22 cellular contexts compared by ENCODE assay signal in genomic region chr19:7911509-7912143, GRCh38. TPM values are rescaled to one million over a fixed set of nuclear protein-coding genes. Genes with fewer than 3 reads are reported as not detected.
DNase-seq lines count a peak whose midpoint lies in the region; ATAC-seq and TF ChIP-seq lines count a peak whose summit lies in the region.
"Had no signal": no experiment of that assay in that cellular context is flagged by ENCODE, and none has a peak within 500 bp of the region (broad histone marks: within the 10 kb centered on the region; RNA-seq: fewer than 3 reads in every experiment).

No MANE protein-coding gene starts in this region.

- H3K9ac ChIP-seq in BLaER1, result no peak overlapping the region

- H3K4me3 ChIP-seq in BLaER1 (peak overlapping the region; percentile 31), OCI-LY7 (ENCODE audit: low read depth, low read length, poor library complexity, severe bottlenecking) (no peak overlapping the region)
- H3K4me3 ChIP-seq: GM23338 had no signal

- peaks cover 6% of the 10 kb centered on the region for H3K4me1 Mint-ChIP-seq in neural crest cell

- peaks cover 99% of the 10 kb centered on the region for H4K20me1 ChIP-seq in BLaER1
- H4K20me1 ChIP-seq in OCI-LY7 (ENCODE audit: insufficient read depth, low read length), result no peaks in the 10 kb centered on the region

- POLR2A ChIA-PET in RWPE1 (lab: Yijun Ruan, JAX; ENCODE audit: low non-redundant PET), result interaction anchor here (0.8 kb wide), 1 partner anchor 10 kb away, joined by 4 read pairs; no protein-coding TSS in a partner anchor
- POLR2A ChIA-PET in OCI-LY7 (lab: Charles Lee), result interaction anchor here (1.0 kb wide), 1 partner anchor 9 kb away, joined by 3 read pairs; no protein-coding TSS in a partner anchor

- no peaks in the 10 kb centered on the region for H3K9me2 ChIP-seq in OCI-LY7 (ENCODE audit: insufficient read depth, low read length)

- peak overlapping the region; percentile 51 for H3K4me3 Mint-ChIP-seq in neural crest cell
- H3K4me3 Mint-ChIP-seq: B cell; CD14-positive monocyte; CD8-positive, alpha-beta T cell; GM23338; H9; HFFc6 had no signal

- H2AFZ ChIP-seq in OCI-LY7 (ENCODE audit: low read length), result no peak overlapping the region
- H2AFZ ChIP-seq: GM23338 had no signal

- peaks cover 45% of the 10 kb centered on the region for H3K36me3 ChIP-seq in BLaER1
- peaks cover 37% of the 10 kb centered on the region for H3K36me3 ChIP-seq in OCI-LY7 (ENCODE audit: insufficient read depth, low read length)

- H3K9me3 Mint-ChIP-seq in neural crest cell, result no peaks in the 10 kb centered on the region
- H3K9me3 Mint-ChIP-seq: CD8-positive, alpha-beta T cell; GM23338; H9; HFFc6 had no signal

- no TSS peak for BruUV-seq in OCI-LY7 (replicated peaks; lab: Mats Ljungman, UMichigan)

- ATAC-seq in left colon, result peak; percentile 9
- ATAC-seq: CD8-positive, alpha-beta T cell; GM23338 had no signal

- peaks cover 83% of the 10 kb centered on the region for H3K4me1 ChIP-seq in BLaER1
- H3K4me1 ChIP-seq in OCI-LY7 (ENCODE audit: insufficient read depth, low read length, poor library complexity, severe bottlenecking), result no peaks in the 10 kb centered on the region

- peaks cover 36% of the 10 kb centered on the region for H3K27me3 ChIP-seq in BLaER1

- H3K27ac ChIP-seq in BLaER1 (no peak overlapping the region), RWPE1 (peak overlapping the region; percentile 32), OCI-LY7 (ENCODE audit: low read depth, low read length, poor library complexity, severe bottlenecking) (no peak overlapping the region)
- H3K27ac ChIP-seq: HL-60 had no signal

- CTCF ChIA-PET in RWPE1 (lab: Yijun Ruan, JAX), result interaction anchor here (0.6 to 1.2 kb wide), 4 partner anchors 17 to 470 kb away, joined by 3 to 4 read pairs (median 3); no protein-coding TSS in a partner anchor
- CTCF ChIA-PET in OCI-LY7 (lab: Charles Lee; ENCODE audit: unreplicated experiment), result interaction anchor here (1.1 kb wide), 1 partner anchor 9 kb away, joined by 4 read pairs; the partner anchor contains the start of gene SNAPC2

- TF ChIP-seq CTCF in RWPE1 (conservative IDR thresholded peaks at IDR 0.05; ENCODE audit: low read depth) (no peak), neural crest cell (conservative IDR thresholded peaks at IDR 0.05) (no peak), OCI-LY7 (conservative IDR thresholded peaks at IDR 0.05; ENCODE audit: low read length) (no peak)

- H3K4me2 ChIP-seq in BLaER1, result peak overlapping the region; percentile 98
- no peak overlapping the region for H3K4me2 ChIP-seq in OCI-LY7 (ENCODE audit: low read length)
- H3K4me2 ChIP-seq: GM23338 had no signal

- H3K27ac Mint-ChIP-seq in neural crest cell (ENCODE audit: unreplicated experiment), result no peak overlapping the region
- H3K27ac Mint-ChIP-seq: B cell; CD8-positive, alpha-beta T cell; GM23338; H9; HFFc6 had no signal

- H3K27me3 Mint-ChIP-seq in neural crest cell (ENCODE audit: low read depth), result peaks cover 36% of the 10 kb centered on the region

- DNase-seq in RWPE1 (ENCODE audit: low spot score), result no peak
- DNase-seq in left colon, result peak; percentile 5 to 23
- DNase-seq in neural crest cell (ENCODE audit: low read depth, low spot score), result no peak
- DNase-seq in OCI-LY7 (ENCODE audit: low spot score), result no peak
- no peak for DNase-seq in NOMO-1 treated with dmso at 0.1 percent for 144 hours (lab: John Stamatoyannopoulos, UW; ENCODE audit: unreplicated experiment)
- DNase-seq in HT-29 (ENCODE audit: low spot score), result no peak
- DNase-seq in activated CD4-positive, alpha-beta T cell treated with anti-CD3 and anti-CD28 coated beads for 48 hours, result no peak
- DNase-seq: ACHN; CD8-positive, alpha-beta T cell; COR-L47; DMS153; DMS79 treated with DMSO at 0.1 percent for 48 hours; EL; H9; HFFc6; IMR-90 had no signal

- H3K9me3 ChIP-seq in BLaER1, result no peaks in the 10 kb centered on the region
- H3K9me3 ChIP-seq in OCI-LY7 (ENCODE audit: low read length), result no peaks in the 10 kb centered on the region

- intact Hi-C loops in left colon (cut with DNase I, micrococcal nuclease), result no loop called here
- intact Hi-C loops in OCI-LY7 (cut with micrococcal nuclease; ENCODE audit: unreplicated experiment), result no loop called here

- H3K36me3 Mint-ChIP-seq in neural crest cell (ENCODE audit: low read depth), result no peaks in the 10 kb centered on the region

- H3K79me2 ChIP-seq in OCI-LY7 (ENCODE audit: insufficient read depth, low read depth, low read length), result no peaks in the 10 kb centered on the region

RNA-seq across cellular contexts. Expression of gene TGFBR3L, which starts 3.0 kb away (rescaled TPM):
- under 1 TPM in 1 of 2 donors, not detected in 1; 0.53 TPM for total RNA-seq in left colon
- total RNA-seq in neural crest cell, result 0.32 and 0.44 TPM in 2 replicates
- total RNA-seq in OCI-LY7 (2014; rRNA removed; shearing (Covaris generic)), result 0.13 TPM in 1 of 2 replicates, not detected in the other
- 0.61 and 0.74 TPM in 2 replicates for total RNA-seq in OCI-LY7 (2022)
- not detected in 2 replicates for total RNA-seq in HT-29 (2014; rRNA removed; shearing (Covaris generic))
- total RNA-seq: A172, IMR-90 had no signal

RNA-seq across cellular contexts. Expression of gene MAP2K7, which starts 7.9 kb away (rescaled TPM):
- total RNA-seq in left colon (10 to 100 TPM; 27.0 to 29.2 TPM), neural crest cell (48.1 and 50.7 TPM in 2 replicates), OCI-LY7 (2022) (44.5 and 48.1 TPM in 2 replicates)
- 19.4 and 23.2 TPM in 2 replicates for total RNA-seq in OCI-LY7 (2014; rRNA removed; shearing (Covaris generic))
- total RNA-seq in HT-29 (2014; rRNA removed; shearing (Covaris generic)), result 28.8 and 30.8 TPM in 2 replicates

RNA-seq across cellular contexts. Expression of gene SNAPC2, which starts 8.5 kb away (rescaled TPM):
- 10 to 100 TPM; 10.6 to 17.7 TPM for total RNA-seq in left colon
- 19.1 and 19.5 TPM in 2 replicates for total RNA-seq in neural crest cell
- 4.9 and 21.6 TPM in 2 replicates for total RNA-seq in OCI-LY7 (2014; rRNA removed; shearing (Covaris generic))
- 6.2 and 8.2 TPM in 2 replicates for total RNA-seq in OCI-LY7 (2022)
- total RNA-seq in HT-29 (2014; rRNA removed; shearing (Covaris generic)), result 17.1 and 18.0 TPM in 2 replicates

RNA-seq across cellular contexts. Expression of gene CTXN1, which starts 14.3 kb away (rescaled TPM):
- total RNA-seq in left colon (1 to 10 TPM in 1 of 2 donors, under 1 TPM in 1; 0.61 to 5.1 TPM), neural crest cell (129 and 130 TPM in 2 replicates), OCI-LY7 (2022) (0.98 and 1.0 TPM in 2 replicates)
- total RNA-seq in OCI-LY7 (2014; rRNA removed; shearing (Covaris generic)), result 0.13 TPM in 1 of 2 replicates, not detected in the other
- total RNA-seq in HT-29 (2014; rRNA removed; shearing (Covaris generic)), result 8.6 and 11.8 TPM in 2 replicates
- total RNA-seq: B cell; CD8-positive, alpha-beta T cell had no signal

RNA-seq across cellular contexts. Expression of gene LRRC8E, which starts 23.3 kb away (rescaled TPM):
- total RNA-seq in left colon (1 to 10 TPM; 2.7 to 3.1 TPM), neural crest cell (0.51 and 1.0 TPM in 2 replicates), OCI-LY7 (2022) (not detected in 2 replicates)
- total RNA-seq in OCI-LY7 (2014; rRNA removed; shearing (Covaris generic)), result 0.08 TPM in 1 of 2 replicates, not detected in the other
- 16.6 and 19.8 TPM in 2 replicates for total RNA-seq in HT-29 (2014; rRNA removed; shearing (Covaris generic))
- total RNA-seq: B cell; CD8-positive, alpha-beta T cell had no signal

Comparison
In these comparisons a context has a peak if more than half of its experiments do, and no peak if none do; other contexts are left out.
1. DNase-seq: peak in left colon (2 of 2); none in RWPE1 (single experiment), neural crest cell (single experiment), OCI-LY7 (single experiment), NOMO-1 treated with dmso at 0.1 percent for 144 hours (single experiment), HT-29 (single experiment) and activated CD4-positive, alpha-beta T cell treated with anti-CD3 and anti-CD28 coated beads for 48 hours (single experiment).